In the genomic region with DNA sequence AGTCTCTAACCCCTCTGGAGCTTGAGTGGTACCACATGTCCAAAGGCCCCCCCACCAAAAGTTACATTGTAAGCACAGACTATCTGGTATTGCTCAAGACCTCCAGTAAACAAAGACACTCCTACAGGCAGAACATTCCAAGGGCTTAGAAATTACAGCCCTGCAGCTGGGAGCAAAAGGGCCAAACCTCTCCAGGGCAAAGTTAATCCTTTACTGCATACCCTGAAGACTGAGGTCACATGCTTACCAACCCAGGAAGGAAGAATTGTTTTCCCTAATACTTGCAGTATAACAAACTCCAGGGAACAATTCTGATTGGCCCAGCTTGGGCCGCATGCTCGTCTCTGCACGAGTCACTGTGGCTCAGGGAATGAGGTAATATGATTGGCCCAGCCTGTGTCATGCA, we compare ENCODE assay signal across 16 cellular contexts.
A peak's percentile ranks its signal among the peaks of the same experiment; 100 is the strongest.
DNase-seq lines count a peak whose midpoint lies in the region; FAIRE-seq and TF ChIP-seq lines count a peak whose summit lies in the region.
"Had no signal": no experiment of that assay in that cellular context is flagged by ENCODE, and none has a peak within 500 bp of the region (broad histone marks: within the 10 kb centered on the region; RNA-seq: fewer than 3 reads in every experiment).

No MANE protein-coding gene starts in this region.

- peak; percentile 17 for DNase-seq in EL
- peak; percentile 14 for DNase-seq in M059J (ENCODE audit: low read depth)
- DNase-seq in fibroblast of pulmonary artery (ENCODE audit: low read depth): peak; percentile 56
- peak in 3 of 5 donors; percentile 44 to 61 (median 47) for DNase-seq in ovary
- no peak for DNase-seq in NCI-H2107 treated with DMSO at 0.1 percent for 48 hours (lab: John Stamatoyannopoulos, UW; ENCODE audit: unreplicated experiment)
- DNase-seq in hippocampal formation (lab: John Stamatoyannopoulos, UW): no peak
- no peak for DNase-seq in NCI-H774 (lab: John Stamatoyannopoulos, UW)
- DNase-seq in urothelium cell line (ENCODE audit: low spot score): no peak
- DNase-seq: activated CD4-positive, alpha-beta memory T cell treated with anti-CD3 and anti-CD28 coated beads, Interleukin-2, amount 10 ng/mL, durations not matched to agents 7 days and 5 days; CD4-positive, CD25-positive, alpha-beta regulatory T cell; H7; MM.1S; NCI-H2107; psoas muscle; transverse colon had no signal

- no peaks in the 10 kb centered on the region for H3K36me3 ChIP-seq in ovary
- H3K36me3 ChIP-seq: transverse colon had no signal

- H3K9me3 ChIP-seq in ovary: no peaks in the 10 kb centered on the region
- H3K9me3 ChIP-seq: psoas muscle, transverse colon had no signal

- no peak for TF ChIP-seq CTCF in fibroblast of pulmonary artery (IDR thresholded peaks at IDR 0.05; ENCODE audit: low read length, missing control alignments)
- no peak for TF ChIP-seq CTCF in ovary (IDR thresholded peaks at IDR 0.05)

- H3K27me3 ChIP-seq in ovary: no peaks in the 10 kb centered on the region
- H3K27me3 ChIP-seq: transverse colon had no signal

- H3K4me3 ChIP-seq in fibroblast of pulmonary artery (replicated peaks; ENCODE audit: low read depth, low read length) (no peak overlapping the region), ovary (no peak overlapping the region)
- H3K4me3 ChIP-seq: psoas muscle, transverse colon had no signal

- 74 to 87% (median 76%) methylated on average over 3 of the region's 3 CpGs for WGBS in ovary, 3 donors

- intact Hi-C loops in ovary (cut with DNase I): no loop called here

- TF ChIP-seq EP300 in ovary (IDR thresholded peaks at IDR 0.05): no peak

- H3K27ac ChIP-seq in ovary: no peak overlapping the region
- H3K27ac ChIP-seq: HL-60, psoas muscle, transverse colon had no signal

- no peak for TF ChIP-seq POLR2A in ovary (IDR thresholded peaks at IDR 0.05)

- no peak for FAIRE-seq in urothelium cell line (lab: Jason Lieb, UNC)

- peaks cover 3% of the 10 kb centered on the region for H3K4me1 ChIP-seq in ovary (ENCODE audit: insufficient read depth)
- H3K4me1 ChIP-seq: psoas muscle, transverse colon had no signal

Comparison
In these comparisons a context has a peak if more than half of its experiments do, and no peak if none do; other contexts are left out.
1. DNase-seq: peak in EL (single experiment), M059J (single experiment), fibroblast of pulmonary artery (single experiment) and ovary (3 of 5); none in NCI-H2107 treated with DMSO at 0.1 percent for 48 hours (single experiment), hippocampal formation (0 of 2), NCI-H774 (single experiment) and urothelium cell line (single experiment).